ENCODE assay signal across 8 cellular contexts in the genomic region with DNA sequence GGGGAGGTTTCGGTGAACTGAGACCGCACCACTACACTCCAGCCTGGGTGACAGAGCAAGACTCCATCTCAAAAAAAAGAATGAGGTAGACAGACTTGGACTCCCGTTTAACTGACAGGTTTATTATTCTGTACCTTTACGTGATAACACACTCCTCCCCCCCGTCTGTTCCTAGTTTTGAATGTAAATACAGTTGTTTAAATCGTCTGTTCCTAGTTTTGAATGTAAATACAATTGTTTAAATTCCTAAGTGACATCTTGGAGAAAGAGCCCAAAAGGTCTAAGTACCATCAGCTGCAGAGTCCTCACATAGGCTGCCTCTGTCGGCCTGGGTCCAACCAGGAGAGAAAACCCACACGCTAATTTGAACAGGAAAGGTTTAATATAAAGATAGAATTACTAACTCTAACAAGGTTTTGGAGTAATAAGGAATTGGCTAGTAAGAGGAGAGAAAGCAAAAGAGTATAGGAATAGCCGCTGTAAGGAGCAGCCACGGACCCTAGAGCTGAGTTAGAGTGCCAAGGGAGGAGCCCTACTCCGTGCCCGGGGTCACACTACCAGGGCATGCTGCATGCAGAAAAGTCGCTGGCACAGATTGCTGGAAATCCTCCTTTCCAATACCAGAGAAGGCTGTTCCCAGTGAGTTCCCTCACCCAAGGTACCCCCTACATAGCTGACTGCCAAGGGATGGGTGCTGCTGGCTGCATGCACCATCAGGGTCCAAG.
DNase-seq lines count a peak whose midpoint lies in the region; ATAC-seq and TF ChIP-seq lines count a peak whose summit lies in the region.

No MANE protein-coding gene starts in this region.

- H3K27me3 Mint-ChIP-seq in WTC11 (ENCODE audit: low read depth): no peaks in the 10 kb centered on the region

- 71 to 79% methylated on average over 7 to 8 of the region's 13 CpGs for WGBS in mesodermal cell (ENCODE audit: insufficient coverage in 2 of 2), 2 experiments
- WGBS in smooth muscle cell (ENCODE audit: low lambda C conversion rate): 78% methylated on average over 13 of the region's 13 CpGs

- TF ChIP-seq CTCF in WTC11 (IDR thresholded peaks at IDR 0.05) (no peak), smooth muscle cell (IDR thresholded peaks at IDR 0.05; ENCODE audit: borderline replicate concordance, insufficient read depth, poor library complexity, severe bottlenecking) (no peak)

- H3K27ac ChIP-seq in mesodermal cell (ENCODE audit: low read depth, low read length, severe bottlenecking): peak overlapping the region; percentile 85
- no peak overlapping the region for H3K27ac ChIP-seq in smooth muscle cell (ENCODE audit: low read depth)

- no peak overlapping the region for H3K9ac ChIP-seq in smooth muscle cell (ENCODE audit: low read depth)

- H3K36me3 ChIP-seq in mesodermal cell (ENCODE audit: control insufficient read depth, insufficient read depth, low read length) (peaks cover 9% of the 10 kb centered on the region), smooth muscle cell (ENCODE audit: low read depth) (no peaks in the 10 kb centered on the region)

- POLR2A ChIA-PET in HEK293T (lab: Yijun Ruan, JAX) (no interaction called here), WTC11 (lab: Charles Lee) (interaction anchor here (1.6 kb wide), 1 partner anchor 15 kb away, joined by 7 read pairs; no protein-coding TSS in a partner anchor)

- DNase-seq in DMS 273 treated with DMSO at 0.1 percent for 48 hours (lab: John Stamatoyannopoulos, UW) (peak; percentile 40), HEK293T (ENCODE audit: extremely low spot score) (no peak), WTC11 (ENCODE audit: low spot score) (no peak), middle frontal gyrus (ENCODE audit: extremely low spot score, low spot score) (no peak), HK-2 (ENCODE audit: unreplicated experiment) (no peak), iPS-NIHi7 (ENCODE audit: extremely low spot score) (no peak), smooth muscle cell (lab: John Stamatoyannopoulos, UW; ENCODE audit: unreplicated experiment) (no peak)

- no peaks in the 10 kb centered on the region for H3K27me3 ChIP-seq in smooth muscle cell (ENCODE audit: low read depth)

- ATAC-seq in WTC11: peak; percentile 5; the same call in 1 of the 2 replicates

- no peak overlapping the region for H2AFZ ChIP-seq in smooth muscle cell (ENCODE audit: low read depth)

- H3K4me3 Mint-ChIP-seq in WTC11: no peak overlapping the region

- H3K9me3 Mint-ChIP-seq in WTC11: no peaks in the 10 kb centered on the region

- H3K4me1 Mint-ChIP-seq in WTC11: peaks cover 41% of the 10 kb centered on the region

- H3F3A ChIP-seq in smooth muscle cell (ENCODE audit: low read depth): peaks cover 7% of the 10 kb centered on the region

- H3K4me1 ChIP-seq in mesodermal cell (ENCODE audit: control insufficient read depth, insufficient read depth, low read length, poor library complexity, severe bottlenecking) (peaks cover 52% of the 10 kb centered on the region), smooth muscle cell (ENCODE audit: low read depth) (peaks cover 25% of the 10 kb centered on the region)

- no peak overlapping the region for H3K4me2 ChIP-seq in smooth muscle cell

- no peaks in the 10 kb centered on the region for H3K36me3 Mint-ChIP-seq in WTC11

- H3K4me3 ChIP-seq in mesodermal cell (ENCODE audit: extremely low read depth, insufficient read depth, low read length, poor library complexity, severe bottlenecking): no peak overlapping the region
- no peak overlapping the region for H3K4me3 ChIP-seq in smooth muscle cell

- CTCF ChIA-PET in HEK293T (lab: Yijun Ruan, JAX): interaction anchor here (0.5 to 4.7 kb wide), 20 partner anchors 8 to 966 kb away, joined by 3 to 85 read pairs (median 4); no protein-coding TSS in a partner anchor
- CTCF ChIA-PET in WTC11 (lab: Charles Lee): interaction anchor here (0.5 to 5.3 kb wide), 37 partner anchors 8 to 420 kb away, joined by 3 to 65 read pairs (median 4); partner anchors contain the start of genes LIMS1, RANBP2, SULT1C2 and SULT1C4

- peaks cover 89% of the 10 kb centered on the region for H4K20me1 ChIP-seq in smooth muscle cell (ENCODE audit: low read depth)

- H3K9me3 ChIP-seq in mesodermal cell (ENCODE audit: control insufficient read depth, low read length) (no peaks in the 10 kb centered on the region), smooth muscle cell (replicated peaks; ENCODE audit: low read depth) (no peaks in the 10 kb centered on the region)

- peaks cover 74% of the 10 kb centered on the region for H3K79me2 ChIP-seq in smooth muscle cell (ENCODE audit: low read depth)

- peak overlapping the region; percentile 31 for H3K27ac Mint-ChIP-seq in WTC11

TF ChIP-seq in HEK293T, 16 proteins besides CTCF, POLR2A, EP300 and RAD21:
- TF ChIP-seq PKNOX1 (IDR thresholded peaks at IDR 0.05): peak; percentile 52
- TF ChIP-seq FOXK2 (IDR thresholded peaks at IDR 0.05): no peak
- TF ChIP-seq HDGF (IDR thresholded peaks at IDR 0.05; ENCODE audit: borderline replicate concordance): no peak
- no peak for TF ChIP-seq ELF4 (IDR thresholded peaks at IDR 0.05)

TF ChIP-seq in WTC11, 78 proteins besides CTCF, POLR2A, EP300 and RAD21:
- TF ChIP-seq RORB (CRISPR knock-in tag; IDR thresholded peaks at IDR 0.05) (no peak), ZNF416 (CRISPR knock-in tag; IDR thresholded peaks at IDR 0.05) (no peak), ZNF263 (CRISPR knock-in tag; IDR thresholded peaks at IDR 0.05; ENCODE audit: low read depth) (no peak), ZNF671 (CRISPR knock-in tag; IDR thresholded peaks at IDR 0.05) (no peak), MYBL2 (CRISPR knock-in tag; IDR thresholded peaks at IDR 0.05) (no peak), HMGA2 (CRISPR knock-in tag; IDR thresholded peaks at IDR 0.05) (no peak)
- TF ChIP-seq, protein P1, sequence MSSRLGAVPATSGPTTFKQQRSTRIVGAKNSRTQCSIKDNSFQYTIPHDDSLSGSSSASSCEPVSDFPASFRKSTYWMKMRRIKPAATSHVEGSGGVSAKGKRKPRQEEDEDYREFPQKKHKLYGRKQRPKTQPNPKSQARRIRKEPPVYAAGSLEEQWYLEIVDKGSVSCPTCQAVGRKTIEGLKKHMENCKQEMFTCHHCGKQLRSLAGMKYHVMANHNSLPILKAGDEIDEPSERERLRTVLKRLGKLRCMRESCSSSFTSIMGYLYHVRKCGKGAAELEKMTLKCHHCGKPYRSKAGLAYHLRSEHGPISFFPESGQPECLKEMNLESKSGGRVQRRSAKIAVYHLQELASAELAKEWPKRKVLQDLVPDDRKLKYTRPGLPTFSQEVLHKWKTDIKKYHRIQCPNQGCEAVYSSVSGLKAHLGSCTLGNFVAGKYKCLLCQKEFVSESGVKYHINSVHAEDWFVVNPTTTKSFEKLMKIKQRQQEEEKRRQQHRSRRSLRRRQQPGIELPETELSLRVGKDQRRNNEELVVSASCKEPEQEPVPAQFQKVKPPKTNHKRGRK (CRISPR knock-in tag; IDR thresholded peaks at IDR 0.05; ENCODE audit: borderline replicate concordance): no peak
- TF ChIP-seq, protein P2, sequence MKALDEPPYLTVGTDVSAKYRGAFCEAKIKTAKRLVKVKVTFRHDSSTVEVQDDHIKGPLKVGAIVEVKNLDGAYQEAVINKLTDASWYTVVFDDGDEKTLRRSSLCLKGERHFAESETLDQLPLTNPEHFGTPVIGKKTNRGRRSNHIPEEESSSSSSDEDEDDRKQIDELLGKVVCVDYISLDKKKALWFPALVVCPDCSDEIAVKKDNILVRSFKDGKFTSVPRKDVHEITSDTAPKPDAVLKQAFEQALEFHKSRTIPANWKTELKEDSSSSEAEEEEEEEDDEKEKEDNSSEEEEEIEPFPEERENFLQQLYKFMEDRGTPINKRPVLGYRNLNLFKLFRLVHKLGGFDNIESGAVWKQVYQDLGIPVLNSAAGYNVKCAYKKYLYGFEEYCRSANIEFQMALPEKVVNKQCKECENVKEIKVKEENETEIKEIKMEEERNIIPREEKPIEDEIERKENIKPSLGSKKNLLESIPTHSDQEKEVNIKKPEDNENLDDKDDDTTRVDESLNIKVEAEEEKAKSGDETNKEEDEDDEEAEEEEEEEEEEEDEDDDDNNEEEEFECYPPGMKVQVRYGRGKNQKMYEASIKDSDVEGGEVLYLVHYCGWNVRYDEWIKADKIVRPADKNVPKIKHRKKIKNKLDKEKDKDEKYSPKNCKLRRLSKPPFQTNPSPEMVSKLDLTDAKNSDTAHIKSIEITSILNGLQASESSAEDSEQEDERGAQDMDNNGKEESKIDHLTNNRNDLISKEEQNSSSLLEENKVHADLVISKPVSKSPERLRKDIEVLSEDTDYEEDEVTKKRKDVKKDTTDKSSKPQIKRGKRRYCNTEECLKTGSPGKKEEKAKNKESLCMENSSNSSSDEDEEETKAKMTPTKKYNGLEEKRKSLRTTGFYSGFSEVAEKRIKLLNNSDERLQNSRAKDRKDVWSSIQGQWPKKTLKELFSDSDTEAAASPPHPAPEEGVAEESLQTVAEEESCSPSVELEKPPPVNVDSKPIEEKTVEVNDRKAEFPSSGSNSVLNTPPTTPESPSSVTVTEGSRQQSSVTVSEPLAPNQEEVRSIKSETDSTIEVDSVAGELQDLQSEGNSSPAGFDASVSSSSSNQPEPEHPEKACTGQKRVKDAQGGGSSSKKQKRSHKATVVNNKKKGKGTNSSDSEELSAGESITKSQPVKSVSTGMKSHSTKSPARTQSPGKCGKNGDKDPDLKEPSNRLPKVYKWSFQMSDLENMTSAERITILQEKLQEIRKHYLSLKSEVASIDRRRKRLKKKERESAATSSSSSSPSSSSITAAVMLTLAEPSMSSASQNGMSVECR (CRISPR knock-in tag; IDR thresholded peaks at IDR 0.05; ENCODE audit: borderline replicate concordance): no peak
